ENCODE assay signal across 8 cellular contexts in the genomic region with DNA sequence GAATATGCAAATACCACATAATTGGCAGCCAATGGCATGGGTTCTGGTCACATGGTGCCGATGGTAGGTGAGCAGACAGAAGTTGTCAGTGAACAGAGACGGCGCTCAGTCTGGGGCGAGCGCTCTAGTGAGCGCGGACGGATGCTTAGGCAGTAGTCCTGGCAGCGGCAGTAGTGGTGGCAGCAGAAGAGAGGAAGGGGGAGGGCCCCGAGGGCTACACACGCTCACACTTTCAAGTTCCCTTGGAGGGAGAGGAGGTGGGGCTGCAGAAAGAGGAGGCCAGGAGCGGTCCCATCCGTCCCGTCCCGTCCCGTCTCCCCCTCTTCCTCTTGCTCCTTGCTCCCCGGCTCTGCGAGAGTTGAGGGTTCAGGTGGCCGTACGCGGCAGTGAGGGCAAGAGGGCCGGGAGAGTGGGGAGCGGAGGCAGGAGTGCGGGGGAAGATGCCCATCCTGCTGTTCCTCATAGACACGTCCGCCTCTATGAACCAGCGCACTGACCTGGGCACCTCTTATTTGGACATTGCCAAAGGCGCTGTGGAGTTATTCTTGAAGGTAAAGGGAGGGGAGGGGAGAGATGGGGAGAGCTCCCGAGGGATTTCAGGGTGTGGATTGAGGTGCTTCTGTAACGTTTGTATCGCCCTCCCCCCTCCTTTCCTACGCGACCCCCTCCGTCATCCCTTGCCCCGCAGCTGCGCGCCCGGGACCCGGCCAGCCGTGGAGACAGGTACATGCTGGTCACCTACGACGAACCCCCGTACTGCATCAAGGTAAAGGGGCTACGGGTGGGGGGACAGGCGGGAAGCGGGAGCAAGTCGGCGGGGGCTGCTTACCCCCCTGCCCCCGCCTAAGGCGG. TPM values are rescaled to one million over a fixed set of nuclear protein-coding genes. Genes with fewer than 3 reads are reported as not detected.
DNase-seq lines count a peak whose midpoint lies in the region; ATAC-seq and TF ChIP-seq lines count a peak whose summit lies in the region.

INTS6L (plus strand) TSS at position 108 of the 852 bp plus-strand sequence; CDS start at position 441, 333 bp downstream.

- TF ChIP-seq CTCF in OCI-LY3 (IDR thresholded peaks at IDR 0.05; ENCODE audit: low read depth, low read length) (no peak), epithelial cell of esophagus (IDR thresholded peaks at IDR 0.05; ENCODE audit: insufficient read depth, low read depth, low read length, missing control alignments) (no peak)

- DNase-seq in CD4-positive, CD25-positive, alpha-beta regulatory T cell: peak; percentile 82 to 95 (median 89)
- DNase-seq in activated T-cell treated with anti-CD3 and anti-CD28 coated beads for 24 hours (ENCODE audit: low read depth) (peak; percentile 72), epithelial cell of esophagus (ENCODE audit: low read depth) (peak; percentile 91), mucosa of gallbladder (ENCODE audit: low spot score) (peak; percentile 91)
- peak; percentile 64 for DNase-seq in stimulated activated CD8-positive, alpha-beta memory T cell treated with anti-CD3 and anti-CD28 coated beads, Interleukin-4, amount 100 ng/mL, for 24 hours (ENCODE audit: low read depth)

- peaks cover 4% of the 10 kb centered on the region for H3K27me3 Mint-ChIP-seq in CD4-positive, CD25-positive, alpha-beta regulatory T cell

- H3K4me3 Mint-ChIP-seq in CD4-positive, CD25-positive, alpha-beta regulatory T cell: peak within 1 kb of the TSS; percentile 93 to 99 (median 98)

- H3K9ac ChIP-seq in OCI-LY3 (ENCODE audit: low read length): peak within 1 kb of the TSS; percentile 93

- peak within 1 kb of the TSS; percentile 94 for H2AFZ ChIP-seq in OCI-LY3 (ENCODE audit: low read depth, low read length)

- no peaks in the 10 kb centered on the region for H3K36me3 Mint-ChIP-seq in CD4-positive, CD25-positive, alpha-beta regulatory T cell

- H3K4me1 ChIP-seq in CD4-positive, CD25-positive, alpha-beta regulatory T cell (ENCODE audit: control insufficient read depth, insufficient read depth, low read length, poor library complexity, severe bottlenecking): peaks cover 24% of the 10 kb centered on the region
- peaks cover 7% of the 10 kb centered on the region for H3K4me1 ChIP-seq in OCI-LY3 (ENCODE audit: low read length)

- peak within 1 kb of the TSS; percentile 96 to 99 (median 97) for H3K27ac Mint-ChIP-seq in CD4-positive, CD25-positive, alpha-beta regulatory T cell

- H3K4me2 ChIP-seq in OCI-LY3 (ENCODE audit: low read length): peak within 1 kb of the TSS; percentile 95

- ATAC-seq in CD4-positive, CD25-positive, alpha-beta regulatory T cell (ENCODE audit: low read depth in 2 of 2): peak; percentile 87 to 88
- peak; percentile 86 for ATAC-seq in GM19395 (IDR thresholded peaks at IDR 0.05; ENCODE audit: unreplicated experiment)
- ATAC-seq in HG03558 (IDR thresholded peaks at IDR 0.05; ENCODE audit: extremely low read depth, unreplicated experiment): peak; percentile 88

- no peaks in the 10 kb centered on the region for H4K20me1 ChIP-seq in OCI-LY3 (ENCODE audit: insufficient read depth, low read length)

- H3K9me3 Mint-ChIP-seq in CD4-positive, CD25-positive, alpha-beta regulatory T cell: peaks cover 0 to 2% (median 0%) of the 10 kb centered on the region in 7 donors

- H3K27me3 ChIP-seq in CD4-positive, CD25-positive, alpha-beta regulatory T cell (ENCODE audit: control insufficient read depth, insufficient read depth, low read length): no peaks in the 10 kb centered on the region
- H3K27me3 ChIP-seq in OCI-LY3 (ENCODE audit: low read depth, low read length): no peaks in the 10 kb centered on the region

- H3K27ac ChIP-seq in CD4-positive, CD25-positive, alpha-beta regulatory T cell (ENCODE audit: insufficient read depth, low read length, poor library complexity, severe bottlenecking): peak within 1 kb of the TSS; percentile 81
- peak within 1 kb of the TSS; percentile 87 for H3K27ac ChIP-seq in OCI-LY3 (ENCODE audit: low read length)

- H3K4me1 Mint-ChIP-seq in CD4-positive, CD25-positive, alpha-beta regulatory T cell: peaks cover 6 to 43% (median 27%) of the 10 kb centered on the region in 4 donors

- no peaks in the 10 kb centered on the region for H3K9me3 ChIP-seq in CD4-positive, CD25-positive, alpha-beta regulatory T cell (ENCODE audit: control insufficient read depth in 2 of 2, low read length in 2 of 2)
- no peaks in the 10 kb centered on the region for H3K9me3 ChIP-seq in OCI-LY3 (ENCODE audit: insufficient read depth, low read length)

- H3K4me3 ChIP-seq in CD4-positive, CD25-positive, alpha-beta regulatory T cell (ENCODE audit: low read depth, low read length): peak within 1 kb of the TSS; percentile 90
- H3K4me3 ChIP-seq in OCI-LY3 (ENCODE audit: low read length): peak within 1 kb of the TSS; percentile 94
- H3K4me3 ChIP-seq in epithelial cell of esophagus (ENCODE audit: low read length): peak within 1 kb of the TSS; percentile 64

- no peaks in the 10 kb centered on the region for H3K36me3 ChIP-seq in CD4-positive, CD25-positive, alpha-beta regulatory T cell (ENCODE audit: control insufficient read depth, insufficient read depth, low read length)
- peaks cover 3% of the 10 kb centered on the region for H3K36me3 ChIP-seq in OCI-LY3 (replicated peaks; ENCODE audit: low read depth, low read length)

- H3K79me2 ChIP-seq in OCI-LY3 (ENCODE audit: low read length): peaks cover 6% of the 10 kb centered on the region

RNA-seq across cellular contexts. Expression of gene INTS6L, which starts in this region (rescaled TPM):
- 28.4 TPM for total RNA-seq in CD4-positive, CD25-positive, alpha-beta regulatory T cell
- polyA plus RNA-seq in CD4-positive, CD25-positive, alpha-beta regulatory T cell: 1 to 10 TPM; 5.7 to 7.2 (median 6.0) TPM
- 10.5 TPM for total RNA-seq in mucosa of gallbladder

Comparison
In these comparisons a context has a peak if more than half of its experiments do, and no peak if none do; other contexts are left out.
1. Peak in every context shown above with its lines: DNase-seq, ATAC-seq, H3K4me3 ChIP-seq and H3K27ac ChIP-seq.